ENCODE assay signal across 1 cellular context in the genomic region with DNA sequence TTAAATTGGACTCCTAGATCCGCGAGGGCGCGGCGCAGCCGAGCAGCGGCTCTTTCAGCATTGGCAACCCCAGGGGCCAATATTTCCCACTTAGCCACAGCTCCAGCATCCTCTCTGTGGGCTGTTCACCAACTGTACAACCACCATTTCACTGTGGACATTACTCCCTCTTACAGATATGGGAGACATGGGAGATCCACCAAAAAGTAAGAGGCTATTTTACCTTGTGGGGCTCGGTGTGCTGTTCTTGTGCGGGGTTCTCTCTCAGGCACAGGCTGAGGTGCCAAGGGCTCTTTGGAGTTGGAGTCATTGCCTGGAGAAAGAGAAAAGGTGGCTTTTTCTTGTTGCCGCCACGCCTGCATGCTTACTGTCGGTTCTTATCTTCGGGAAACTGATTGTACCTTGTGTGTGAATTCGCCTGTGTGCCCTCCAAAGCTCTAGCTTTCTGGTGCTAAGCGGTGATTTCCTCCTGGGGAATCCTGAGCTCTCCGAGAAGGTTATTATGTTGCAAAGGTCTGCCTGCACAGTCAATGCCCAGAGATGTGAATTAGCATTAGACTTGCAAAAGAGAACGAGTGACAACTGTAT.
TF ChIP-seq lines count a peak whose summit lies in the region.

No MANE protein-coding gene starts in this region.

TF ChIP-seq in neural cell, 6 proteins besides CTCF, POLR2A, EP300 and RAD21 (continued from another document):
- TF ChIP-seq EZH2 (IDR thresholded peaks at IDR 0.05; ENCODE audit: borderline replicate concordance, insufficient read depth, low read length, poor library complexity, severe bottlenecking): no peak
TF ChIP-seq in neural cell: peak in this region for 2.
